Comparison of ENCODE assay signal across 1 cellular context in the genomic region with DNA sequence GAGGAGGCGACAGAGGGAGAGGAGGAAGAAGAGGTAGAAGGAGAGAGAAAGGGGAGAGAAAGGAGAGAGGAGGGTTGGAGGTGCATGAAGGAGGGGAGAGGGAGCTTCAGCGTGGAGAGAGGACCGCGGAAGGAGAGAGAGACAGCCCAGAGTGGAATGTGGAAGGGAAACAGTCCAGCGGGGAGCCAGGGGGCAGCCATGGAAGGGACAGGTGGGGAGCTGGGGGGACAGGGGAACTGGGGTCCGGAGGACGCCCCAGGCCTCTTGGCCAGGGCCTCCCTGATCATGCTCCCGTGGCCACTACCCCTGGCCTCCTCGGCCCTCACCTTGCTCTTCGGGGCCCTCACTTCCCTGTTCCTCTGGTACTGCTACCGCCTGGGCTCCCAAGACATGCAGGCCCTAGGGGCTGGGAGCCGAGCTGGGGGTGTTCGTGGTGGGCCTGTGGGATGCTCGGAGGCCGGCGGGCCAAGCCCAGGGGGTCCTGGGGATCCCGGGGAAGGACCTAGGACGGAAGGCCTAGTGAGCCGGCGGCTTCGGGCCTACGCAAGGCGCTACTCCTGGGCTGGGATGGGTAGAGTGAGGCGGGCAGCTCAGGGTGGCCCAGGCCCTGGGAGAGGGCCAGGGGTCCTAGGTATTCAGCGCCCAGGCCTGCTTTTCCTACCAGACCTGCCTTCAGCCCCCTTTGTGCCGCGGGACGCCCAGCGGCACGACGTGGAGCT.
TF ChIP-seq lines count a peak whose summit lies in the region.

No MANE protein-coding gene starts in this region.

TF ChIP-seq in HepG2, 621 proteins besides CTCF, POLR2A, EP300 and RAD21 (continued from another document):
- TF ChIP-seq, protein P1, sequence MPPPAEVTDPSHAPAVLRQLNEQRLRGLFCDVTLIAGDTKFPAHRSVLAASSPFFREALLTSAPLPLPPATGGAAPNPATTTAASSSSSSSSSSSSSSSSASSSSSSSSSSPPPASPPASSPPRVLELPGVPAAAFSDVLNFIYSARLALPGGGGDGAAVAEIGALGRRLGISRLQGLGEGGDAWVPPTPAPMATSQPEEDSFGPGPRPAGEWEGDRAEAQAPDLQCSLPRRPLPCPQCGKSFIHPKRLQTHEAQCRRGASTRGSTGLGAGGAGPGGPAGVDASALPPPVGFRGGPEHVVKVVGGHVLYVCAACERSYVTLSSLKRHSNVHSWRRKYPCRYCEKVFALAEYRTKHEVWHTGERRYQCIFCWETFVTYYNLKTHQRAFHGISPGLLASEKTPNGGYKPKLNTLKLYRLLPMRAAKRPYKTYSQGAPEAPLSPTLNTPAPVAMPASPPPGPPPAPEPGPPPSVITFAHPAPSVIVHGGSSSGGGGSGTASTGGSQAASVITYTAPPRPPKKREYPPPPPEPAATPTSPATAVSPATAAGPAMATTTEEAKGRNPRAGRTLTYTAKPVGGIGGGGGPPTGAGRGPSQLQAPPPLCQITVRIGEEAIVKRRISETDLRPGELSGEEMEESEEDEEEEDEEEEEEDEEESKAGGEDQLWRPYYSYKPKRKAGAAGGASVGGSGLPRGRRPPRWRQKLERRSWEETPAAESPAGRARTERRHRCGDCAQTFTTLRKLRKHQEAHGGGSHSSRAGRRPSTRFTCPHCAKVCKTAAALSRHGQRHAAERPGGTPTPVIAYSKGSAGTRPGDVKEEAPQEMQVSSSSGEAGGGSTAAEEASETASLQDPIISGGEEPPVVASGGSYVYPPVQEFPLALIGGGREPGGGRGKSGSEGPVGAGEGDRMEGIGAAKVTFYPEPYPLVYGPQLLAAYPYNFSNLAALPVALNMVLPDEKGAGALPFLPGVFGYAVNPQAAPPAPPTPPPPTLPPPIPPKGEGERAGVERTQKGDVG (CRISPR knock-in tag; IDR thresholded peaks at IDR 0.05; ENCODE audit: borderline replicate concordance): no peak
- TF ChIP-seq ZNF205 (CRISPR knock-in tag; IDR thresholded peaks at IDR 0.05) (no peak), SRSF1 (optimal IDR thresholded peaks at IDR 0.05; ENCODE audit: low read depth, low read length) (no peak), ZNF468 (CRISPR knock-in tag; IDR thresholded peaks at IDR 0.05) (no peak), KDM2A (CRISPR knock-in tag; IDR thresholded peaks at IDR 0.05; ENCODE audit: borderline replicate concordance, low read depth) (peak; percentile 44), ZBTB8A (CRISPR knock-in tag; IDR thresholded peaks at IDR 0.05; ENCODE audit: borderline replicate concordance, low read depth) (no peak), KMT2A (CRISPR knock-in tag; IDR thresholded peaks at IDR 0.05) (peak; percentile 63; the same call in 1 of the 2 replicates), RFXANK (CRISPR knock-in tag; IDR thresholded peaks at IDR 0.05) (no peak), ARID2 (CRISPR knock-in tag; IDR thresholded peaks at IDR 0.05; ENCODE audit: borderline replicate concordance) (no peak), SKI (IDR thresholded peaks at IDR 0.05; ENCODE audit: partially characterized antibody) (no peak), ZNF225 (CRISPR knock-in tag; IDR thresholded peaks at IDR 0.05) (0 out of 2 replicates have a peak, but pooled peaks have one; percentile 30), CCDC6 (CRISPR knock-in tag; IDR thresholded peaks at IDR 0.05) (no peak), ZNF331 (CRISPR knock-in tag; IDR thresholded peaks at IDR 0.05) (no peak), YY1 (IDR thresholded peaks at IDR 0.05; ENCODE audit: insufficient read depth, insufficient replicate concordance, low read depth, low read length) (no peak), ZNF772 (CRISPR knock-in tag; IDR thresholded peaks at IDR 0.05) (no peak; the same call in 1 of the 2 replicates), GZF1 (CRISPR knock-in tag; IDR thresholded peaks at IDR 0.05) (no peak; the same call in 1 of the 2 replicates), ZNF782 (CRISPR knock-in tag; IDR thresholded peaks at IDR 0.05; ENCODE audit: borderline replicate concordance) (no peak), GABPB1 (CRISPR knock-in tag; IDR thresholded peaks at IDR 0.05) (peak; percentile 70; the same call in 1 of the 2 replicates), ELF3 (CRISPR knock-in tag; IDR thresholded peaks at IDR 0.05) (no peak), ZKSCAN8 (CRISPR knock-in tag; IDR thresholded peaks at IDR 0.05; ENCODE audit: borderline replicate concordance) (no peak), THAP11 (CRISPR knock-in tag; IDR thresholded peaks at IDR 0.05) (no peak; the same call in none of the 2 replicates), CEBPG (CRISPR knock-in tag; IDR thresholded peaks at IDR 0.05) (no peak), ZNF563 (CRISPR knock-in tag; IDR thresholded peaks at IDR 0.05) (no peak), FOXK1 (CRISPR knock-in tag; IDR thresholded peaks at IDR 0.05; ENCODE audit: borderline replicate concordance, low read depth) (no peak), FLYWCH1 (CRISPR knock-in tag; IDR thresholded peaks at IDR 0.05) (no peak)
- TF ChIP-seq, protein P2, sequence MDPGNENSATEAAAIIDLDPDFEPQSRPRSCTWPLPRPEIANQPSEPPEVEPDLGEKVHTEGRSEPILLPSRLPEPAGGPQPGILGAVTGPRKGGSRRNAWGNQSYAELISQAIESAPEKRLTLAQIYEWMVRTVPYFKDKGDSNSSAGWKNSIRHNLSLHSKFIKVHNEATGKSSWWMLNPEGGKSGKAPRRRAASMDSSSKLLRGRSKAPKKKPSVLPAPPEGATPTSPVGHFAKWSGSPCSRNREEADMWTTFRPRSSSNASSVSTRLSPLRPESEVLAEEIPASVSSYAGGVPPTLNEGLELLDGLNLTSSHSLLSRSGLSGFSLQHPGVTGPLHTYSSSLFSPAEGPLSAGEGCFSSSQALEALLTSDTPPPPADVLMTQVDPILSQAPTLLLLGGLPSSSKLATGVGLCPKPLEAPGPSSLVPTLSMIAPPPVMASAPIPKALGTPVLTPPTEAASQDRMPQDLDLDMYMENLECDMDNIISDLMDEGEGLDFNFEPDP (CRISPR knock-in tag; conservative IDR thresholded peaks at IDR 0.05): no peak
- TF ChIP-seq, protein P3, sequence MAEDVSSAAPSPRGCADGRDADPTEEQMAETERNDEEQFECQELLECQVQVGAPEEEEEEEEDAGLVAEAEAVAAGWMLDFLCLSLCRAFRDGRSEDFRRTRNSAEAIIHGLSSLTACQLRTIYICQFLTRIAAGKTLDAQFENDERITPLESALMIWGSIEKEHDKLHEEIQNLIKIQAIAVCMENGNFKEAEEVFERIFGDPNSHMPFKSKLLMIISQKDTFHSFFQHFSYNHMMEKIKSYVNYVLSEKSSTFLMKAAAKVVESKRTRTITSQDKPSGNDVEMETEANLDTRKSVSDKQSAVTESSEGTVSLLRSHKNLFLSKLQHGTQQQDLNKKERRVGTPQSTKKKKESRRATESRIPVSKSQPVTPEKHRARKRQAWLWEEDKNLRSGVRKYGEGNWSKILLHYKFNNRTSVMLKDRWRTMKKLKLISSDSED (CRISPR knock-in tag; IDR thresholded peaks at IDR 0.05): no peak
- TF ChIP-seq, protein P4, sequence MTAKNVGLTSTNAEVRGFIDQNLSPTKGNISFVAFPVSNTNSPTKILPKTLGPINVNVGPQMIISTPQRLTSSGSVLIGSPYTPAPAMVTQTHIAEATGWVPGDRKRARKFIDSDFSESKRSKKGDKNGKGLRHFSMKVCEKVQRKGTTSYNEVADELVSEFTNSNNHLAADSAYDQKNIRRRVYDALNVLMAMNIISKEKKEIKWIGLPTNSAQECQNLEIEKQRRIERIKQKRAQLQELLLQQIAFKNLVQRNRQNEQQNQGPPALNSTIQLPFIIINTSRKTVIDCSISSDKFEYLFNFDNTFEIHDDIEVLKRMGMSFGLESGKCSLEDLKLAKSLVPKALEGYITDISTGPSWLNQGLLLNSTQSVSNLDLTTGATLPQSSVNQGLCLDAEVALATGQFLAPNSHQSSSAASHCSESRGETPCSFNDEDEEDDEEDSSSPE (CRISPR knock-in tag; IDR thresholded peaks at IDR 0.05): no peak
- TF ChIP-seq, protein P5, sequence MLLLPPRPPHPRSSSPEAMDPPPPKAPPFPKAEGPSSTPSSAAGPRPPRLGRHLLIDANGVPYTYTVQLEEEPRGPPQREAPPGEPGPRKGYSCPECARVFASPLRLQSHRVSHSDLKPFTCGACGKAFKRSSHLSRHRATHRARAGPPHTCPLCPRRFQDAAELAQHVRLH (CRISPR knock-in tag; IDR thresholded peaks at IDR 0.05; ENCODE audit: borderline replicate concordance, low read depth): no peak
- TF ChIP-seq, protein P6, sequence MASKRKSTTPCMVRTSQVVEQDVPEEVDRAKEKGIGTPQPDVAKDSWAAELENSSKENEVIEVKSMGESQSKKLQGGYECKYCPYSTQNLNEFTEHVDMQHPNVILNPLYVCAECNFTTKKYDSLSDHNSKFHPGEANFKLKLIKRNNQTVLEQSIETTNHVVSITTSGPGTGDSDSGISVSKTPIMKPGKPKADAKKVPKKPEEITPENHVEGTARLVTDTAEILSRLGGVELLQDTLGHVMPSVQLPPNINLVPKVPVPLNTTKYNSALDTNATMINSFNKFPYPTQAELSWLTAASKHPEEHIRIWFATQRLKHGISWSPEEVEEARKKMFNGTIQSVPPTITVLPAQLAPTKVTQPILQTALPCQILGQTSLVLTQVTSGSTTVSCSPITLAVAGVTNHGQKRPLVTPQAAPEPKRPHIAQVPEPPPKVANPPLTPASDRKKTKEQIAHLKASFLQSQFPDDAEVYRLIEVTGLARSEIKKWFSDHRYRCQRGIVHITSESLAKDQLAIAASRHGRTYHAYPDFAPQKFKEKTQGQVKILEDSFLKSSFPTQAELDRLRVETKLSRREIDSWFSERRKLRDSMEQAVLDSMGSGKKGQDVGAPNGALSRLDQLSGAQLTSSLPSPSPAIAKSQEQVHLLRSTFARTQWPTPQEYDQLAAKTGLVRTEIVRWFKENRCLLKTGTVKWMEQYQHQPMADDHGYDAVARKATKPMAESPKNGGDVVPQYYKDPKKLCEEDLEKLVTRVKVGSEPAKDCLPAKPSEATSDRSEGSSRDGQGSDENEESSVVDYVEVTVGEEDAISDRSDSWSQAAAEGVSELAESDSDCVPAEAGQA (IDR thresholded peaks at IDR 0.05; ENCODE audit: low read depth): no peak
- TF ChIP-seq, protein P6 (CRISPR knock-in tag; IDR thresholded peaks at IDR 0.05; ENCODE audit: borderline replicate concordance): no peak
TF ChIP-seq in HepG2: peak in this region for 100.
